In genomic region chr9:124622882-124623281, GRCh38 we compare ENCODE assay signal across 23 cellular contexts.
"Had no signal": no experiment of that assay in that cellular context is flagged by ENCODE, and none has a peak within 500 bp of the region (broad histone marks: within the 10 kb centered on the region; RNA-seq: fewer than 3 reads in every experiment).

No MANE protein-coding gene starts in this region.

- DNase-seq: activated CD4-positive, alpha-beta T cell treated with anti-CD3 and anti-CD28 coated beads for 4 hours; activated CD4-positive, alpha-beta T cell treated with anti-CD3 and anti-CD28 coated beads, Interleukin-2, amount 50 U/mL, for 48 hours; activated CD4-positive, CD25-positive, alpha-beta regulatory T cell; activated effector memory CD4-positive, alpha-beta T cell treated with Interleukin-2 at 50 U/mL for 16 hours; activated naive CD4-positive, alpha-beta T cell treated with anti-CD3 and anti-CD28 coated beads for 36 hours; activated naive CD8-positive, alpha-beta T cell treated with anti-CD3 and anti-CD28 coated beads, Interleukin-2, amount 10 ng/mL, durations not matched to agents 7 days and 5 days; activated T-cell treated with anti-CD3 and anti-CD28 coated beads, Interleukin-2, amount 50 U/mL, for 72 hours; amniotic stem cell; dermis blood vessel endothelial cell; effector CD8-positive, alpha-beta T cell; foreskin melanocyte; glutamatergic neuron; hippocampal formation; mucosa of descending colon; ovary; psoas muscle; spleen; stimulated activated CD4-positive, alpha-beta T cell treated with anti-CD3 and anti-CD28 coated beads, Interleukin-4, amount 100 ng/mL, for 1 hour; stimulated activated naive CD4-positive, alpha-beta T cell; SW 1271; T-helper 17 cell had no signal

- H3K4me3 Mint-ChIP-seq: activated naive CD4-positive, alpha-beta T cell treated with anti-CD3 and anti-CD28 coated beads for 36 hours; activated naive CD8-positive, alpha-beta T cell treated with anti-CD3 and anti-CD28 coated beads, Interleukin-2, amount 10 ng/mL, durations not matched to agents 7 days and 5 days; activated T-cell treated with anti-CD3 and anti-CD28 coated beads, Interleukin-2, amount 50 U/mL, for 72 hours; T-helper 17 cell had no signal

- H3K27ac ChIP-seq: ovary, psoas muscle, right atrium auricular region had no signal

- ATAC-seq: activated T-cell treated with anti-CD3 and anti-CD28 coated beads, Interleukin-2, amount 50 U/mL, for 72 hours; esophagus mucosa; mucosa of descending colon; psoas muscle; T-helper 17 cell had no signal

- H3K36me3 ChIP-seq: ovary, right atrium auricular region, spleen had no signal

- H3K4me3 ChIP-seq: mucosa of descending colon, ovary, psoas muscle, right atrium auricular region, spleen had no signal

- H3K36me3 Mint-ChIP-seq: activated naive CD8-positive, alpha-beta T cell treated with anti-CD3 and anti-CD28 coated beads, Interleukin-2, amount 10 ng/mL, durations not matched to agents 7 days and 5 days had no signal

- H3K9me3 ChIP-seq: mucosa of descending colon, ovary, psoas muscle, right atrium auricular region, spleen had no signal

- H3K27me3 ChIP-seq: ovary, right atrium auricular region, spleen had no signal

- H3K9me3 Mint-ChIP-seq: activated naive CD4-positive, alpha-beta T cell treated with anti-CD3 and anti-CD28 coated beads for 36 hours; activated naive CD8-positive, alpha-beta T cell treated with anti-CD3 and anti-CD28 coated beads, Interleukin-2, amount 10 ng/mL, durations not matched to agents 7 days and 5 days; activated T-cell treated with anti-CD3 and anti-CD28 coated beads, Interleukin-2, amount 50 U/mL, for 72 hours had no signal

- H3K27ac Mint-ChIP-seq: activated naive CD4-positive, alpha-beta T cell treated with anti-CD3 and anti-CD28 coated beads for 36 hours; activated naive CD8-positive, alpha-beta T cell treated with anti-CD3 and anti-CD28 coated beads, Interleukin-2, amount 10 ng/mL, durations not matched to agents 7 days and 5 days; activated T-cell treated with anti-CD3 and anti-CD28 coated beads, Interleukin-2, amount 50 U/mL, for 72 hours; T-helper 17 cell had no signal

- H3K4me1 ChIP-seq: spleen had no signal

- H3K4me1 Mint-ChIP-seq: activated naive CD8-positive, alpha-beta T cell treated with anti-CD3 and anti-CD28 coated beads, Interleukin-2, amount 10 ng/mL, durations not matched to agents 7 days and 5 days; T-helper 17 cell had no signal
